ENCODE assay signal across 19 cellular contexts in genomic region chr2:19045151-19045550, GRCh38.
DNase-seq lines count a peak whose midpoint lies in the region; ATAC-seq and TF ChIP-seq lines count a peak whose summit lies in the region.
"Had no signal": no experiment of that assay in that cellular context is flagged by ENCODE, and none has a peak within 500 bp of the region (broad histone marks: within the 10 kb centered on the region; RNA-seq: fewer than 3 reads in every experiment).

No MANE protein-coding gene starts in this region.

- peaks cover 3% of the 10 kb centered on the region for H3K4me1 ChIP-seq in fibroblast of lung (ENCODE audit: control insufficient read depth, extremely low read depth, insufficient read depth, low read length)
- peaks cover 18% of the 10 kb centered on the region for H3K4me1 ChIP-seq in psoas muscle

- peak; percentile 40 for ATAC-seq in Right ventricle myocardium superior (ENCODE audit: poor library complexity)
- no peak for ATAC-seq in left cardiac atrium
- no peak for ATAC-seq in psoas muscle

- DNase-seq in Right ventricle myocardium superior: no peak
- DNase-seq in left cardiac atrium: no peak
- no peak for DNase-seq in fibroblast of lung (ENCODE audit: low read depth in 2 of 2)
- no peak for DNase-seq in psoas muscle
- no peak for DNase-seq in NCI-H1436 treated with DMSO at 0.1 percent for 48 hours (lab: John Stamatoyannopoulos, UW)
- DNase-seq in activated effector memory CD4-positive, alpha-beta T cell treated with anti-CD3 and anti-CD28 coated beads, Interleukin-2, amount 50 U/mL, for 16 hours: no peak
- DNase-seq in A172 (ENCODE audit: low spot score): no peak
- DNase-seq: AML-193; CD4-positive, alpha-beta T cell; GM23248; H9; KBM-7; MV-4-11; NCI-H1105 treated with DMSO at 0.1 percent for 48 hours; NCI-H2029; NCI-H69; RPMI8226; SHP77 treated with DMSO at 0.1 percent for 48 hours had no signal

- peak overlapping the region; percentile 36 for H2AFZ ChIP-seq in fibroblast of lung (ENCODE audit: low read length)
- H2AFZ ChIP-seq: GM23248 had no signal

- H3K36me3 ChIP-seq in fibroblast of lung (ENCODE audit: control insufficient read depth, insufficient read depth, low read length) (no peaks in the 10 kb centered on the region), psoas muscle (ENCODE audit: insufficient read depth in 1 of 2, low read depth in 1 of 2) (no peaks in the 10 kb centered on the region)
- H3K36me3 ChIP-seq: BLaER1 treated with 17β-estradiol and CSF1 and Interleukin-3, amounts not matched to agents 10 nM and 100 nM had no signal

- TF ChIP-seq CTCF in fibroblast of lung (conservative IDR thresholded peaks at IDR 0.05 in 1 of 2, IDR thresholded peaks at IDR 0.05 in 1 of 2; ENCODE audit: low read depth in 1 of 2, low read length in 2 of 2) (no peak), psoas muscle (IDR thresholded peaks at IDR 0.05) (no peak)

- no peak overlapping the region for H3K4me2 ChIP-seq in fibroblast of lung (ENCODE audit: extremely low read depth, insufficient read depth, low read length)
- H3K4me2 ChIP-seq: BLaER1 treated with 17β-estradiol and CSF1 and Interleukin-3, amounts not matched to agents 10 nM and 100 nM had no signal

- no peaks in the 10 kb centered on the region for H3K79me2 ChIP-seq in fibroblast of lung (ENCODE audit: control insufficient read depth, insufficient read depth, low read length)

- H3K4me3 ChIP-seq in fibroblast of lung (replicated peaks in 1 of 4; ENCODE audit: control extremely low read depth in 1 of 4, insufficient read depth in 1 of 4, low read depth in 3 of 4, low read length in 4 of 4) (no peak overlapping the region), psoas muscle (no peak overlapping the region)
- H3K4me3 ChIP-seq: BLaER1 treated with 17β-estradiol and CSF1 and Interleukin-3, amounts not matched to agents 10 nM and 100 nM; GM23248 had no signal

- no peak overlapping the region for H3K27ac ChIP-seq in fibroblast of lung (ENCODE audit: insufficient read depth, low read length)
- H3K27ac ChIP-seq in psoas muscle: peak overlapping the region; percentile 47
- H3K27ac ChIP-seq: BLaER1 treated with 17β-estradiol and CSF1 and Interleukin-3, amounts not matched to agents 10 nM and 100 nM; GM23248 had no signal

- H3K9me3 ChIP-seq in fibroblast of lung (ENCODE audit: control insufficient read depth, insufficient read depth, low read depth, low read length) (no peaks in the 10 kb centered on the region), psoas muscle (no peaks in the 10 kb centered on the region)
- H3K9me3 ChIP-seq: BLaER1 treated with 17β-estradiol and CSF1 and Interleukin-3, amounts not matched to agents 10 nM and 100 nM had no signal

- intact Hi-C loops in Right ventricle myocardium superior (cut with DNase I): no loop called here
- intact Hi-C loops in left cardiac atrium (cut with DNase I): no loop called here
- intact Hi-C loops in psoas muscle (cut with DNase I): no loop called here

- WGBS in psoas muscle, 3 donors: 58 to 82% (median 76%) methylated on average over 4 of the region's 4 CpGs

- H3K27me3 ChIP-seq in fibroblast of lung (ENCODE audit: control insufficient read depth, insufficient read depth, low read length): no peaks in the 10 kb centered on the region
- no peaks in the 10 kb centered on the region for H3K27me3 ChIP-seq in psoas muscle (ENCODE audit: insufficient read depth in 3 of 3, low read length in 2 of 3)
- H3K27me3 ChIP-seq: BLaER1 treated with 17β-estradiol and CSF1 and Interleukin-3, amounts not matched to agents 10 nM and 100 nM had no signal

- no peak overlapping the region for H3K9ac ChIP-seq in fibroblast of lung (ENCODE audit: insufficient read depth, low read length)
- H3K9ac ChIP-seq: BLaER1 treated with 17β-estradiol and CSF1 and Interleukin-3, amounts not matched to agents 10 nM and 100 nM; GM23248 had no signal

- no peaks in the 10 kb centered on the region for H4K20me1 ChIP-seq in fibroblast of lung (ENCODE audit: control insufficient read depth, extremely low read depth, insufficient read depth, low read length)
- H4K20me1 ChIP-seq: BLaER1 treated with 17β-estradiol and CSF1 and Interleukin-3, amounts not matched to agents 10 nM and 100 nM had no signal
